In the genomic region with DNA sequence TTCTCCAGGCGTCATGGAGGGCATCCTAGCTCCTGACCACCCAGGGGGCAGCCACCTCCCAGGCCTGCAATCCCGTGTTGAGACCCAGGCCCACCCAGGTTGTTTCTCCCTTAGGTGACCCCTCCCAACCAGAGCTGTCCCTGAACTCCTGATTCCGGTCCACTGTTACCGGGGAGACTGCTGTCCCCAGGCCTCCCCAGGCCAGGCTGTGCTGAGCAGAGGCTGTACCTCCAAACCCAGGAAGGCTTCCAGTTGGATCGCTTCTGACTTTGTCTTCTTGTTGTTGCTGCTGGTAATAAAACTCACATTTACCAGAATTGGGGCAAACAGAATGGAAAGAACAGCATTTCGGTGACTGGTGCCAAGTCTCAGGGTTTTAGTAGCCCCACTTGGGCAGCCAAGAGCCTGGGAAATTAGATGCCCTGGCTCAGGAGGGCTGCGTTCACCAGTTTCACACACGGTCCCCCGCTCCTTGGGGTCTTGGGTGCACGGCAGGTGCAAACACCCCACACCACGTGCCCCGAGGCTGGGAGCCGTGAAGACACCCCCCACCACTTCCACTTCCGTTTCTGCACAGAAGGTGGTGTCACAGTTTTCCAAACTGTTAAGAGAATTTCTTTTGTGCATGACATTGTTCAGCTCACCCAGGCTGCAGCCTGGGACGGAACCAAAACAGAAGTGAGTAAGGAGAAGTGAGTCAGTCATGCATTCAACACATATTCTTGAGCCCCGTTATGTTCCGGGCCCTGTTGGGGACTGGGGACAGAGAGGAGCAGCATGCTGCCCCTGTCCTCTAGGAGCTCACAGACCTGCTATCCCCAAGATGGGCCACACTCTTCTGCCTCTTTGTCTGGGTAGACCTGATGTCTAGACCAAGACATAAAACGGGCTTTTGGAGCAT, we compare ENCODE assay signal across 10 cellular contexts. TPM values are rescaled to one million over a fixed set of nuclear protein-coding genes. Genes with fewer than 3 reads are reported as not detected.
A peak's percentile ranks its signal among the peaks of the same experiment; 100 is the strongest.
DNase-seq lines count a peak whose midpoint lies in the region; ATAC-seq, FAIRE-seq and TF ChIP-seq lines count a peak whose summit lies in the region.
"Had no signal": no experiment of that assay in that cellular context is flagged by ENCODE, and none has a peak within 500 bp of the region (broad histone marks: within the 10 kb centered on the region; RNA-seq: fewer than 3 reads in every experiment).

No MANE protein-coding gene starts in this region.

- no peaks in the 10 kb centered on the region for H3K27me3 Mint-ChIP-seq in memory B cell
- H3K27me3 Mint-ChIP-seq in endothelial cell (ENCODE audit: unreplicated experiment) = peaks cover 7% of the 10 kb centered on the region

- H3K4me1 Mint-ChIP-seq in memory B cell = peaks cover 41% of the 10 kb centered on the region
- peaks cover 5% of the 10 kb centered on the region for H3K4me1 Mint-ChIP-seq in endothelial cell (ENCODE audit: unreplicated experiment)

- no peaks in the 10 kb centered on the region for H3K36me3 Mint-ChIP-seq in memory B cell
- H3K36me3 Mint-ChIP-seq in endothelial cell (ENCODE audit: low read depth, unreplicated experiment) = no peaks in the 10 kb centered on the region

- TF ChIP-seq CTCF in endothelial cell (IDR thresholded peaks at IDR 0.05; ENCODE audit: unreplicated experiment) = no peak

- peak overlapping the region; percentile 53 for H3K4me3 Mint-ChIP-seq in memory B cell
- H3K4me3 Mint-ChIP-seq in endothelial cell (ENCODE audit: unreplicated experiment) = no peak overlapping the region

- no peak overlapping the region for H3K27ac Mint-ChIP-seq in memory B cell
- H3K27ac Mint-ChIP-seq in endothelial cell (ENCODE audit: unreplicated experiment) = no peak overlapping the region

- no peak for FAIRE-seq in urothelium cell line (lab: Jason Lieb, UNC)

- ATAC-seq in GM21576 (IDR thresholded peaks at IDR 0.05; ENCODE audit: unreplicated experiment) (peak; percentile 43), memory B cell (ENCODE audit: low read depth) (peak; percentile 93)
- no peak for ATAC-seq in activated CD4-positive, CD25-positive, alpha-beta regulatory T cell treated with anti-CD3 and anti-CD28 coated beads, Interleukin-2, amount 50 U/mL, for 24 hours

- H3K9me3 Mint-ChIP-seq in memory B cell = no peaks in the 10 kb centered on the region
- H3K9me3 Mint-ChIP-seq in endothelial cell (ENCODE audit: unreplicated experiment) = no peaks in the 10 kb centered on the region

- peak; percentile 32 for DNase-seq in GF-D8 (lab: John Stamatoyannopoulos, UW)
- DNase-seq in RPMI8226 = peak; percentile 77
- peak in 1 of 2 donors; percentile 15 for DNase-seq in memory B cell (ENCODE audit: low spot score in 2 of 2)
- no peak for DNase-seq in endothelial cell (ENCODE audit: low spot score)
- no peak for DNase-seq in stimulated activated CD4-positive, alpha-beta T cell treated with anti-CD3 and anti-CD28 coated beads, Interleukin-15, amount 100 ng/mL, for 24 hours
- DNase-seq in urothelium cell line (ENCODE audit: low spot score) = no peak

RNA-seq across cellular contexts. Expression of a gene that starts 29.4 kb away (rescaled TPM):
- total RNA-seq in endothelial cell (ENCODE audit: unreplicated experiment) = 279 TPM

RNA-seq across cellular contexts. Expression of a gene that starts 30.9 kb away (rescaled TPM):
- total RNA-seq in endothelial cell (ENCODE audit: unreplicated experiment) = 0.28 TPM
- total RNA-seq: fibroblast of villous mesenchyme, skeletal muscle tissue had no signal

Comparison
In these comparisons a context has a peak if more than half of its experiments do, and no peak if none do; other contexts are left out.
1. DNase-seq: peak in GF-D8 (single experiment) and RPMI8226 (single experiment); none in endothelial cell (single experiment), stimulated activated CD4-positive, alpha-beta T cell treated with anti-CD3 and anti-CD28 coated beads, Interleukin-15, amount 100 ng/mL, for 24 hours (single experiment) and urothelium cell line (single experiment).
2. ATAC-seq: peak in GM21576 (single experiment) and memory B cell (single experiment); none in activated CD4-positive, CD25-positive, alpha-beta regulatory T cell treated with anti-CD3 and anti-CD28 coated beads, Interleukin-2, amount 50 U/mL, for 24 hours (0 of 2).